13 cellular contexts compared by ENCODE assay signal in the genomic region with DNA sequence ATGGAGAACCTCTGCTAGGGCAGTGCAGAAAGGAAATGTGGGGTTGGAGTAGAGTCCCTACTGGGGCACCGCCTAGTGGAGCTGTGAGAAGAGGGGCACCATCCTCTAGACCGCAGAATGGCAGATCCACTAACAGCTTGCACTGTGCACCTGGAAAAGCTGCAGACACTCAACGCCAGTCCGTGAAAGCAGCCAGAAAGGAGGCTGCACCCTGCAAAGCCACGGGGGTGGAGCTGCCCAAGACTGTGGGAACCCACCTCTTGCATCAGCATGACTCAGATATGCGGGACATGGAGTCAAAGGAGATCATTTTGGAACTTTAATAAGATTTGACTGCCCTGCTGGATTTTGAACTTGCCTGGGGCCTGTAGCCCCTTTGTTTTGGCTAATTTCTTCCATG. TPM values are rescaled to one million over a fixed set of nuclear protein-coding genes. Genes with fewer than 3 reads are reported as not detected.
DNase-seq lines count a peak whose midpoint lies in the region; ATAC-seq and TF ChIP-seq lines count a peak whose summit lies in the region.
"Had no signal": no experiment of that assay in that cellular context is flagged by ENCODE, and none has a peak within 500 bp of the region (broad histone marks: within the 10 kb centered on the region; RNA-seq: fewer than 3 reads in every experiment).

No MANE protein-coding gene starts in this region.

- peak; percentile 73 for DNase-seq in EL
- no peak for DNase-seq in RWPE1 (ENCODE audit: low spot score)
- no peak for DNase-seq in prostate gland (ENCODE audit: low spot score)
- DNase-seq in MM.1S = no peak
- DNase-seq in stimulated activated naive B cell treated with anti-CD40 and anti-IgM and Interleukin-4, amounts not matched to agents 10 μg/mL and 1 μg/mL and 100 μg/mL, for 72 hours = no peak
- DNase-seq in stimulated activated CD4-positive, alpha-beta T cell treated with anti-CD3 and anti-CD28 coated beads, Interleukin-2, amount 100 ng/mL, for 48 hours = no peak
- DNase-seq: hippocampal formation, NCI-H2107, retina, upper lobe of left lung had no signal

- H3K27ac Mint-ChIP-seq in stimulated activated naive B cell treated with anti-CD40 and anti-IgM and Interleukin-4, amounts not matched to agents 10 μg/mL and 1 μg/mL and 100 μg/mL, for 72 hours = no peak overlapping the region

- 45 to 65% methylated on average over 6 of the region's 6 CpGs for WGBS in esophagus, 2 donors
- WGBS in prostate gland = 56% methylated on average over 6 of the region's 6 CpGs

- H3F3A ChIP-seq in MM.1S (ENCODE audit: insufficient read depth, low read length) = no peaks in the 10 kb centered on the region

- H3K36me3 Mint-ChIP-seq in stimulated activated naive B cell treated with anti-CD40 and anti-IgM and Interleukin-4, amounts not matched to agents 10 μg/mL and 1 μg/mL and 100 μg/mL, for 72 hours = no peaks in the 10 kb centered on the region

- POLR2A ChIA-PET in RWPE1 (lab: Yijun Ruan, JAX; ENCODE audit: low non-redundant PET) = no interaction called here

- H2AFZ ChIP-seq in MM.1S (ENCODE audit: low read length) = no peak overlapping the region

- H3K9me3 ChIP-seq in esophagus (ENCODE audit: control insufficient read depth in 2 of 2, insufficient read depth in 1 of 2, low read depth in 1 of 2, low read length in 1 of 2) (no peaks in the 10 kb centered on the region), prostate gland (no peaks in the 10 kb centered on the region), MM.1S (replicated peaks; ENCODE audit: insufficient read depth, low read length) (no peaks in the 10 kb centered on the region)
- H3K9me3 ChIP-seq: upper lobe of left lung had no signal

- CTCF ChIA-PET in RWPE1 (lab: Yijun Ruan, JAX) = interaction anchor here (0.5 to 1.4 kb wide), 3 partner anchors 28 to 127 kb away, joined by 3 to 4 read pairs (median 3); no protein-coding TSS in a partner anchor

- no peaks in the 10 kb centered on the region for H3K79me2 ChIP-seq in MM.1S (ENCODE audit: low read length)

- no peak overlapping the region for H3K9ac ChIP-seq in MM.1S (ENCODE audit: low read length)

- no peak overlapping the region for H3K4me2 ChIP-seq in MM.1S (ENCODE audit: low read depth, low read length)

- H4K20me1 ChIP-seq in MM.1S (ENCODE audit: insufficient read depth, low read length) = no peaks in the 10 kb centered on the region

- H3K27me3 Mint-ChIP-seq in stimulated activated naive B cell treated with anti-CD40 and anti-IgM and Interleukin-4, amounts not matched to agents 10 μg/mL and 1 μg/mL and 100 μg/mL, for 72 hours = peaks cover 13 to 19% of the 10 kb centered on the region in 2 donors

- H3K36me3 ChIP-seq in esophagus (ENCODE audit: control insufficient read depth in 2 of 2, insufficient read depth in 2 of 2, low read length in 1 of 2) = peaks cover 0 to 27% of the 10 kb centered on the region in 2 donors
- H3K36me3 ChIP-seq in prostate gland = no peaks in the 10 kb centered on the region
- H3K36me3 ChIP-seq in MM.1S (replicated peaks; ENCODE audit: insufficient read depth, low read length) = no peaks in the 10 kb centered on the region

- H3K27ac ChIP-seq in RWPE1 (peak overlapping the region; percentile 93), esophagus (ENCODE audit: low read depth in 2 of 2, low read length in 1 of 2) (peak overlapping the region; percentile 21 to 40), prostate gland (peak overlapping the region; percentile 62 to 67), MM.1S (ENCODE audit: low read length) (no peak overlapping the region)

- H3K9me2 ChIP-seq in MM.1S (replicated peaks; ENCODE audit: insufficient read depth, low read length) = no peaks in the 10 kb centered on the region

- H3K27me3 ChIP-seq in esophagus (ENCODE audit: control insufficient read depth in 1 of 2, insufficient read depth in 2 of 2, low read length in 2 of 2) (no peaks in the 10 kb centered on the region), prostate gland (replicated peaks; ENCODE audit: insufficient read depth) (no peaks in the 10 kb centered on the region), MM.1S (replicated peaks; ENCODE audit: insufficient read depth, low read length) (no peaks in the 10 kb centered on the region)
- H3K27me3 ChIP-seq: upper lobe of left lung had no signal

- no peak overlapping the region for H3K4me3 Mint-ChIP-seq in stimulated activated naive B cell treated with anti-CD40 and anti-IgM and Interleukin-4, amounts not matched to agents 10 μg/mL and 1 μg/mL and 100 μg/mL, for 72 hours

- H3K4me3 ChIP-seq in esophagus (ENCODE audit: low read depth in 1 of 2, low read length in 2 of 2) (no peak overlapping the region), prostate gland (no peak overlapping the region), MM.1S (ENCODE audit: low read length) (no peak overlapping the region)
- H3K4me3 ChIP-seq: upper lobe of left lung had no signal

- no peaks in the 10 kb centered on the region for H3K4me1 Mint-ChIP-seq in stimulated activated naive B cell treated with anti-CD40 and anti-IgM and Interleukin-4, amounts not matched to agents 10 μg/mL and 1 μg/mL and 100 μg/mL, for 72 hours

- intact Hi-C loops in prostate gland (cut with DNase I) = no loop called here

- no peak for ATAC-seq in stimulated activated naive B cell treated with anti-CD40 and anti-IgM and Interleukin-4, amounts not matched to agents 10 μg/mL and 1 μg/mL and 100 μg/mL, for 72 hours (replicated peaks)
- no peak for ATAC-seq in HG02973 (IDR thresholded peaks at IDR 0.05; ENCODE audit: unreplicated experiment)
- ATAC-seq: Panc1 had no signal

- TF ChIP-seq CTCF in RWPE1 (conservative IDR thresholded peaks at IDR 0.05; ENCODE audit: low read depth) (no peak), prostate gland (IDR thresholded peaks at IDR 0.05) (no peak), MM.1S (IDR thresholded peaks at IDR 0.05; ENCODE audit: low read length) (no peak)

- H3K4me1 ChIP-seq in esophagus (ENCODE audit: control insufficient read depth in 2 of 2, insufficient read depth in 2 of 2, low read length in 1 of 2) (peaks cover 21 to 74% of the 10 kb centered on the region in 2 donors), prostate gland (replicated peaks) (peaks cover 13% of the 10 kb centered on the region), MM.1S (ENCODE audit: low read length) (no peaks in the 10 kb centered on the region)

- no peak for TF ChIP-seq POLR2A in prostate gland (IDR thresholded peaks at IDR 0.05)

- peaks cover 0 to 4% of the 10 kb centered on the region in 2 donors for H3K9me3 Mint-ChIP-seq in stimulated activated naive B cell treated with anti-CD40 and anti-IgM and Interleukin-4, amounts not matched to agents 10 μg/mL and 1 μg/mL and 100 μg/mL, for 72 hours

RNA-seq across cellular contexts. Expression of a gene that starts 8.7 kb away (rescaled TPM):
- 10 to 100 TPM; 23.9 to 34.8 TPM for polyA plus RNA-seq in esophagus
- 10 to 100 TPM; 71.2 to 72.8 TPM for total RNA-seq in prostate gland
